ENCODE assay signal across 8 cellular contexts in the genomic region with DNA sequence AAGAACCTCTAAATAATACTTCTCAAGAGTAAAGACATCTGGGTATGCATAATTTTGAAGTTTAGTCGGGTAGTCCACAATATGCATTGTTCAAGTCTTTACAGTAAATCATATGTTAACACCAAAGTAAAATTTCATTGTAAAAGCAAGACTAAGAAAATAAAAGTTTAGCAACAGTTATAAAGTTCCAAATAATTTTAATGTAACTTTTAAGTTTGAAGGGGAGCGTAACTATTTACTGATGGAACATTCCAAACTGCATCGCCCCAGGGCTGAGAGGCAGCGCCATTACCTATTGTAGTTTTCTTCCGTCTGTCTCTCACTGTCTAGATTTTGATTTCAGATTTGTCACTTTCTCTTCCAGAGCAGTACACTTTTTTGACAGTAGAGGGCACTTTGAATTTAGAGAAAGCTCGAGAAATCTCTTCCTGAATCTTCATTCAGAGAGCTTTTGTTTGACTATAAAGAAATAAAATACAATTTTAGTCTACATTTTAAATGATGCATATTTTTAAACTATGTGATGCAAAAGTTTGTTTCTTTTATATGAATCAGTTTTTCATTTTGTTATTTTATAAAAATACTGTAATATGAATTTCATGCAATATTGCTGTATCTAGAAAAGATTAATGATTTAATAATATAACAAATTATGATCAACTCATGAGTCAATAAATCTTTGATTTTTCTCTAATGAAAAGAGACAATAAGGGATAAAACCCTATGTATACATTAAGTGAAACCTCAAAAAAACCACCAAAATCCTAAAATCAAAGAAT.
DNase-seq lines count a peak whose midpoint lies in the region; ATAC-seq and TF ChIP-seq lines count a peak whose summit lies in the region.

No MANE protein-coding gene starts in this region.

- CTCF ChIA-PET in mammary epithelial cell (lab: Charles Lee; ENCODE audit: low non-redundant PET) = interaction anchor here (0.6 to 1.5 kb wide), 6 partner anchors 11 to 715 kb away, joined by 3 to 7 read pairs (median 4); no protein-coding TSS in a partner anchor

- ATAC-seq in GM21360 (IDR thresholded peaks at IDR 0.05; ENCODE audit: unreplicated experiment) (peak; percentile 96), HG03558 (IDR thresholded peaks at IDR 0.05; ENCODE audit: extremely low read depth, unreplicated experiment) (peak; percentile 55), memory B cell (ENCODE audit: low read depth) (peak; percentile 31), GM19023 (IDR thresholded peaks at IDR 0.05; ENCODE audit: unreplicated experiment) (no peak)

- dilution Hi-C loops in mammary epithelial cell (cut with HindIII; ENCODE audit: low sequenced_read_pairs) = no loop called here

- H3K27ac Mint-ChIP-seq in memory B cell = no peak overlapping the region

- peaks cover 16% of the 10 kb centered on the region for H3K4me1 ChIP-seq in mammary epithelial cell (ENCODE audit: insufficient read depth, low read length)

- no peak overlapping the region for H3K4me3 ChIP-seq in mammary epithelial cell (replicated peaks in 1 of 3; ENCODE audit: insufficient read depth in 1 of 3, low read depth in 2 of 3, low read length in 3 of 3)

- no peaks in the 10 kb centered on the region for H3K36me3 ChIP-seq in mammary epithelial cell (ENCODE audit: insufficient read depth, low read length)

- no peaks in the 10 kb centered on the region for H4K20me1 ChIP-seq in mammary epithelial cell (ENCODE audit: insufficient read depth, low read length)

- H3K36me3 Mint-ChIP-seq in memory B cell = no peaks in the 10 kb centered on the region

- peaks cover 2% of the 10 kb centered on the region for H3K4me1 Mint-ChIP-seq in memory B cell

- H3K79me2 ChIP-seq in mammary epithelial cell (ENCODE audit: insufficient read depth, low read length) = no peaks in the 10 kb centered on the region

- no peaks in the 10 kb centered on the region for H3K9me3 ChIP-seq in mammary epithelial cell (replicated peaks; ENCODE audit: insufficient read depth, low read length)

- in situ Hi-C loops in mammary epithelial cell (cut with MboI; ENCODE audit: low sequenced_read_pairs in 2 of 2) = loop anchor here in 1 of 2 donors (25.0 kb wide), 2 partner anchors 134 to 716 kb away; no protein-coding TSS in a partner anchor

- WGBS in mammary epithelial cell (ENCODE audit: low coverage, missing lambda C conversion rate) = 2% methylated on average over 6 of the region's 6 CpGs

- H3K9me3 Mint-ChIP-seq in memory B cell = no peaks in the 10 kb centered on the region

- no peaks in the 10 kb centered on the region for H3K27me3 Mint-ChIP-seq in memory B cell

- BruUV-seq in mammary epithelial cell (replicated peaks; lab: Mats Ljungman, UMichigan) = no TSS peak

- TF ChIP-seq CTCF in mammary epithelial cell (conservative IDR thresholded peaks at IDR 0.05 in 1 of 2, IDR thresholded peaks at IDR 0.05 in 1 of 2; ENCODE audit: extremely low read depth in 1 of 2, insufficient read depth in 1 of 2, low read depth in 1 of 2, low read length in 2 of 2) = peak; percentile 72 to 77

- no peak overlapping the region for H3K4me3 Mint-ChIP-seq in memory B cell

- peak overlapping the region; percentile 64 for H3K4me2 ChIP-seq in mammary epithelial cell (ENCODE audit: insufficient read depth, low read depth, low read length)

- intact Hi-C loops in mammary epithelial cell (cut with micrococcal nuclease) = loop anchor here (1.0 to 10.0 kb wide), 5 partner anchors 155 to 532 kb away; a partner anchor contains a TSS

- peak; percentile 74 for DNase-seq in DMS114 treated with DMSO at 0.1 percent for 48 hours (lab: John Stamatoyannopoulos, UW; ENCODE audit: unreplicated experiment)
- peak; percentile 18 to 85 for DNase-seq in NCI-H526 (lab: John Stamatoyannopoulos, UW)
- DNase-seq in mammary epithelial cell = peak; percentile 66
- DNase-seq in memory B cell (ENCODE audit: low spot score in 2 of 2) = peak in 1 of 2 donors; percentile 11
- DNase-seq in UCSD-AML1 (lab: John Stamatoyannopoulos, UW; ENCODE audit: unreplicated experiment) = no peak

- no peaks in the 10 kb centered on the region for H3K27me3 ChIP-seq in mammary epithelial cell (ENCODE audit: insufficient read depth, low read length)

- no peak overlapping the region for H3K27ac ChIP-seq in mammary epithelial cell (ENCODE audit: insufficient read depth, low read depth, low read length)

- H3K9ac ChIP-seq in mammary epithelial cell (ENCODE audit: insufficient read depth, low read length) = peak overlapping the region; percentile 50

- no peak overlapping the region for H2AFZ ChIP-seq in mammary epithelial cell (ENCODE audit: low read depth, low read length)
